In genomic region chr5:15579193-15579990, GRCh38 we compare ENCODE assay signal across 1 cellular context.
TF ChIP-seq lines count a peak whose summit lies in the region.

No MANE protein-coding gene starts in this region.

TF ChIP-seq in SK-N-SH, 30 proteins besides CTCF, POLR2A, EP300 and RAD21 (continued from another document):
- TF ChIP-seq NRF1 (IDR thresholded peaks at IDR 0.05; ENCODE audit: low read depth, low read length): no peak
- TF ChIP-seq FOSL2 (IDR thresholded peaks at IDR 0.05; ENCODE audit: borderline replicate concordance, low read depth): no peak
- no peak for TF ChIP-seq ZBTB33 (IDR thresholded peaks at IDR 0.05; ENCODE audit: borderline replicate concordance, low read depth)
- peak; percentile 60 for TF ChIP-seq GATA2 (CRISPR knock-in tag; IDR thresholded peaks at IDR 0.05)
- TF ChIP-seq RXRA (IDR thresholded peaks at IDR 0.05; ENCODE audit: borderline replicate concordance, low read depth): no peak
- TF ChIP-seq REST (IDR thresholded peaks at IDR 0.05; ENCODE audit: low read depth, low read length): no peak
